In genomic region chr4:56668267-56668666, GRCh38 we compare ENCODE assay signal across 3 cellular contexts.
A peak's percentile ranks its signal among the peaks of the same experiment; 100 is the strongest.
TF ChIP-seq lines count a peak whose summit lies in the region.

No MANE protein-coding gene starts in this region.

TF ChIP-seq in IMR-90, 13 proteins besides CTCF, POLR2A, EP300 and RAD21:
- TF ChIP-seq CHD1 (IDR thresholded peaks at IDR 0.05; ENCODE audit: low read depth, low read length) (no peak), SMC3 (IDR thresholded peaks at IDR 0.05; ENCODE audit: low read depth, low read length) (peak; percentile 37), RFX5 (IDR thresholded peaks at IDR 0.05; ENCODE audit: low read depth, low read length) (no peak)
- TF ChIP-seq, protein P1, sequence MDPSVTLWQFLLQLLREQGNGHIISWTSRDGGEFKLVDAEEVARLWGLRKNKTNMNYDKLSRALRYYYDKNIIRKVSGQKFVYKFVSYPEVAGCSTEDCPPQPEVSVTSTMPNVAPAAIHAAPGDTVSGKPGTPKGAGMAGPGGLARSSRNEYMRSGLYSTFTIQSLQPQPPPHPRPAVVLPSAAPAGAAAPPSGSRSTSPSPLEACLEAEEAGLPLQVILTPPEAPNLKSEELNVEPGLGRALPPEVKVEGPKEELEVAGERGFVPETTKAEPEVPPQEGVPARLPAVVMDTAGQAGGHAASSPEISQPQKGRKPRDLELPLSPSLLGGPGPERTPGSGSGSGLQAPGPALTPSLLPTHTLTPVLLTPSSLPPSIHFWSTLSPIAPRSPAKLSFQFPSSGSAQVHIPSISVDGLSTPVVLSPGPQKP (IDR thresholded peaks at IDR 0.05; ENCODE audit: borderline replicate concordance, low read depth, low read length), result no peak

TF ChIP-seq in GM12878, 131 proteins besides CTCF, POLR2A, EP300 and RAD21:
- TF ChIP-seq NR2F1 (conservative IDR thresholded peaks at IDR 0.05), result no peak
- peak; percentile 56; the same call in 1 of the 2 replicates for TF ChIP-seq SMC3 (IDR thresholded peaks at IDR 0.05; ENCODE audit: borderline replicate concordance, low read length)
- TF ChIP-seq TCF12 (IDR thresholded peaks at IDR 0.05; ENCODE audit: low read depth, low read length), result no peak

TF ChIP-seq in HEK293T, 16 proteins besides CTCF, POLR2A, EP300 and RAD21:
- TF ChIP-seq TARDBP (IDR thresholded peaks at IDR 0.05) (no peak), BHLHE40 (IDR thresholded peaks at IDR 0.05; ENCODE audit: borderline replicate concordance) (no peak), FOXM1 (IDR thresholded peaks at IDR 0.05; ENCODE audit: borderline replicate concordance) (no peak), HDGF (IDR thresholded peaks at IDR 0.05; ENCODE audit: borderline replicate concordance) (no peak), FOXK2 (IDR thresholded peaks at IDR 0.05) (no peak), ZNF384 (IDR thresholded peaks at IDR 0.05) (no peak), ELF4 (IDR thresholded peaks at IDR 0.05) (no peak), PKNOX1 (IDR thresholded peaks at IDR 0.05) (no peak), FOXA1 (IDR thresholded peaks at IDR 0.05) (no peak), ARNT (IDR thresholded peaks at IDR 0.05) (no peak), L3MBTL2 (conservative IDR thresholded peaks at IDR 0.05) (no peak), SP1 (IDR thresholded peaks at IDR 0.05) (no peak), SUZ12 (IDR thresholded peaks at IDR 0.05) (no peak), CTBP1 (IDR thresholded peaks at IDR 0.05; ENCODE audit: borderline replicate concordance) (no peak), LEF1 (IDR thresholded peaks at IDR 0.05; ENCODE audit: borderline replicate concordance) (no peak), NFRKB (IDR thresholded peaks at IDR 0.05) (no peak)
